Comparison of ENCODE assay signal across 22 cellular contexts in the genomic region with DNA sequence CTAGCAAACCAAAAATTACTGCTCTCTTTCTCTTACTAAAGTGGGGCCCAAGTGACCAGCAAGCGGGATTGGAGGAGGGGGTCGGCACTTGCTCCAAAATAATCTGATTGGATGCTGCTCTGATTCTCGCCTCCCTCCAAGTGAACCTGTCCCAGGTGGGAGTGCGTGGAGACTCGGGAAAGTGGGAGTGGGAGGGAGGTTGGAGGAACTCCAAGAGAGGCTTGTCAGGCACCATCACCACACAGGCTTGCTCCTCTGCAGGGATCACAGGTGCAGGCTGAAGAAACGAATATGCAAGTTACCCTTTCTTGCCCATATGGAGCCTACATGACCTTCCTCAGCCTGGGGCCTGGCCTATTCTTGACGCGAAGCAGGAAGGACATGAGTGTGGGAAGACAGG. TPM values are rescaled to one million over a fixed set of nuclear protein-coding genes. Genes with fewer than 3 reads are reported as not detected.
"Had no signal": no experiment of that assay in that cellular context is flagged by ENCODE, and none has a peak within 500 bp of the region (broad histone marks: within the 10 kb centered on the region; RNA-seq: fewer than 3 reads in every experiment).

No MANE protein-coding gene starts in this region.

- H3K27ac ChIP-seq: foreskin keratinocyte, heart left ventricle, right atrium auricular region had no signal

- H3K36me3 Mint-ChIP-seq: naive thymus-derived CD4-positive, alpha-beta T cell; type B pancreatic cell had no signal

- H3K4me3 ChIP-seq: heart left ventricle, right atrium auricular region had no signal

- DNase-seq: erythroblast; foreskin keratinocyte; heart left ventricle; hippocampal formation; islet precursor cell; mammary epithelial cell; naive thymus-derived CD4-positive, alpha-beta T cell; posterior cingulate gyrus; small intestine; stimulated activated CD4-positive, alpha-beta T cell treated with anti-CD3 and anti-CD28 coated beads, Interleukin-12 subunit alpha, Interleukin-12 subunit beta, amount 100 ng/mL, for 4 hours; stimulated activated naive CD4-positive, alpha-beta T cell treated with Interleukin-2 at 50 U/mL for 16 hours had no signal

- H3K4me1 ChIP-seq: foreskin keratinocyte had no signal

- ATAC-seq: foreskin keratinocyte; heart left ventricle; left lobe of liver; naive thymus-derived CD4-positive, alpha-beta T cell had no signal

- H3K27ac Mint-ChIP-seq: dendritic cell treated with granulocyte-macrophage colony-stimulating factor and Interleukin-4, amounts not matched to agents 40 ng/mL and 50 ng/mL, for 4 days; naive thymus-derived CD4-positive, alpha-beta T cell; nephron progenitor cell; type B pancreatic cell had no signal

- H3K27me3 ChIP-seq: right atrium auricular region had no signal

- H3K9me3 ChIP-seq: heart left ventricle, right atrium auricular region had no signal

- H3K4me3 Mint-ChIP-seq: dendritic cell treated with granulocyte-macrophage colony-stimulating factor and Interleukin-4, amounts not matched to agents 40 ng/mL and 50 ng/mL, for 4 days; naive thymus-derived CD4-positive, alpha-beta T cell; type B pancreatic cell had no signal

- H3K9me3 Mint-ChIP-seq: dendritic cell treated with granulocyte-macrophage colony-stimulating factor and Interleukin-4, amounts not matched to agents 40 ng/mL and 50 ng/mL, for 4 days; naive thymus-derived CD4-positive, alpha-beta T cell; nephron progenitor cell; type B pancreatic cell had no signal

- H3K36me3 ChIP-seq: heart left ventricle, right atrium auricular region had no signal

RNA-seq across cellular contexts. Expression of a gene that starts 14.4 kb away (rescaled TPM):
- total RNA-seq: endothelial cell of umbilical vein; foreskin keratinocyte; left lobe of liver; lower leg skin; mammary epithelial cell; mesenteric fat pad; mononuclear cell; naive thymus-derived CD4-positive, alpha-beta T cell; osteocyte; pulmonary artery endothelial cell had no signal
- polyA plus RNA-seq: endothelial cell of umbilical vein; foreskin keratinocyte; heart left ventricle; mammary epithelial cell; naive thymus-derived CD4-positive, alpha-beta T cell had no signal
